In genomic region chr12:17216156-17216555, GRCh38 we compare ENCODE assay signal across 15 cellular contexts.
DNase-seq lines count a peak whose midpoint lies in the region; ATAC-seq and TF ChIP-seq lines count a peak whose summit lies in the region.
"Had no signal": no experiment of that assay in that cellular context is flagged by ENCODE, and none has a peak within 500 bp of the region (broad histone marks: within the 10 kb centered on the region; RNA-seq: fewer than 3 reads in every experiment).

No MANE protein-coding gene starts in this region.

- H3K27me3 Mint-ChIP-seq in nephron (ENCODE audit: low read depth): no peaks in the 10 kb centered on the region
- H3K27me3 Mint-ChIP-seq: B cell; CD4-positive, alpha-beta T cell had no signal

- no peaks in the 10 kb centered on the region for H3K36me3 Mint-ChIP-seq in nephron (ENCODE audit: low read depth)

- no peaks in the 10 kb centered on the region for H3K9me2 ChIP-seq in PC-9 (ENCODE audit: insufficient read depth)

- WGBS in suprapubic skin: 27% methylated on average over 2 of the region's 2 CpGs

- H3K36me3 ChIP-seq in suprapubic skin (no peaks in the 10 kb centered on the region), PC-9 (ENCODE audit: low read depth) (no peaks in the 10 kb centered on the region)

- H3K4me3 Mint-ChIP-seq in nephron: no peak overlapping the region
- H3K4me3 Mint-ChIP-seq: B cell; CD4-positive, alpha-beta T cell; GM23338 had no signal

- no peak for TF ChIP-seq POLR2A in suprapubic skin (IDR thresholded peaks at IDR 0.05)

- no peaks in the 10 kb centered on the region for H3K4me1 ChIP-seq in suprapubic skin
- no peaks in the 10 kb centered on the region for H3K4me1 ChIP-seq in PC-9 (replicated peaks; ENCODE audit: insufficient read depth)

- no peak for TF ChIP-seq CTCF in nephron (IDR thresholded peaks at IDR 0.05; ENCODE audit: unreplicated experiment in 3 of 3)
- TF ChIP-seq CTCF in suprapubic skin (IDR thresholded peaks at IDR 0.05): no peak
- no peak for TF ChIP-seq CTCF in PC-9 (conservative IDR thresholded peaks at IDR 0.05)

- H3K4me3 ChIP-seq in suprapubic skin: no peak overlapping the region
- no peak overlapping the region for H3K4me3 ChIP-seq in PC-9
- H3K4me3 ChIP-seq: GM23338 had no signal

- H4K20me1 ChIP-seq in PC-9 (ENCODE audit: insufficient read depth): no peaks in the 10 kb centered on the region

- H3K9me3 ChIP-seq in suprapubic skin: no peaks in the 10 kb centered on the region
- no peaks in the 10 kb centered on the region for H3K9me3 ChIP-seq in PC-9 (ENCODE audit: insufficient read depth, low read depth)

- H3K9me3 Mint-ChIP-seq in nephron: no peaks in the 10 kb centered on the region
- H3K9me3 Mint-ChIP-seq: GM23338 had no signal

- CTCF ChIA-PET in PC-9 (lab: Charles Lee): interaction anchor here (1.1 kb wide), 1 partner anchor 830 kb away, joined by 3 read pairs; no protein-coding TSS in a partner anchor

- no peaks in the 10 kb centered on the region for H3K4me1 Mint-ChIP-seq in nephron
- H3K4me1 Mint-ChIP-seq: B cell, GM23338 had no signal

- POLR2A ChIA-PET in PC-9 (lab: Charles Lee; ENCODE audit: unreplicated experiment): no interaction called here

- H3K79me2 ChIP-seq in PC-9 (ENCODE audit: low read depth): no peaks in the 10 kb centered on the region

- TF ChIP-seq EP300 in suprapubic skin (IDR thresholded peaks at IDR 0.05): no peak

- ATAC-seq in GM21576 (IDR thresholded peaks at IDR 0.05; ENCODE audit: unreplicated experiment) (no peak), GM18867 (IDR thresholded peaks at IDR 0.05; ENCODE audit: unreplicated experiment) (no peak)

- H3F3A ChIP-seq in PC-9 (ENCODE audit: insufficient read depth, low read depth): no peaks in the 10 kb centered on the region

- DNase-seq in Ammon's horn (ENCODE audit: low spot score) (peak; percentile 13), OCI-M1 (lab: John Stamatoyannopoulos, UW) (peak; percentile 77), suprapubic skin (ENCODE audit: low spot score in 2 of 2) (no peak), PC-9 (no peak)
- DNase-seq: 8988T; C1 segment of cervical spinal cord; CD4-positive, alpha-beta T cell; DMS79; EL had no signal

- no TSS peak for BruUV-seq in PC-9 (replicated peaks; lab: Mats Ljungman, UMichigan)

- H3K27ac Mint-ChIP-seq in nephron: peak overlapping the region in 2 of 3 experiments; percentile 48 to 70
- H3K27ac Mint-ChIP-seq: B cell; CD4-positive, alpha-beta T cell had no signal

- no peak overlapping the region for H2AFZ ChIP-seq in PC-9

- H3K4me2 ChIP-seq in PC-9: no peak overlapping the region
- H3K4me2 ChIP-seq: GM23338 had no signal

- intact Hi-C loops in PC-9 (cut with micrococcal nuclease; ENCODE audit: unreplicated experiment): no loop called here

- H3K27me3 ChIP-seq in suprapubic skin (no peaks in the 10 kb centered on the region), PC-9 (ENCODE audit: insufficient read depth, low read depth) (no peaks in the 10 kb centered on the region)

- H3K27ac ChIP-seq in suprapubic skin (peak overlapping the region; percentile 34), PC-9 (no peak overlapping the region)
- H3K27ac ChIP-seq: HL-60 had no signal

Comparison
In these comparisons a context has a peak if more than half of its experiments do, and no peak if none do; other contexts are left out.
1. DNase-seq: peak in Ammon's horn (single experiment) and OCI-M1 (single experiment); none in suprapubic skin (0 of 2) and PC-9 (0 of 2).